ENCODE assay signal across 17 cellular contexts in the genomic region with DNA sequence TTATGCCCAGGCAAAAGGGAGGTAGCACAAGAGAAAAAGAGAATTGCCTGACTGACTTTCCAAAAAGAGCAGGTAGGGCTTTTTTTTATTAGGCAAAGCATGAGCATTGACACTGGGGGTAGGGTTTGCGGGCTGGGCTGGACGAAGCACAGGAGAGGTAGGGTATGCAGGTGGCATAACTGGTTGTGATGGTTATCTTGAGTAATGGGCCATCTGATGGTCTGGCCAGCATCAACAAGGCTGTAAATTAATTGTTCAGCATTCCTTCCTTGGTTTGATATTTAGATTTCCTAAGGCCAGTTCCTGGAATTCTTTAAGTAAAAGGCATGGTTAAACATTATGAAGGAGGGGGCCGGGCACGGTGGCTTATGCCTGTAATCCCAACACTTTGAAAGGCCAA.
"Had no signal": no experiment of that assay in that cellular context is flagged by ENCODE, and none has a peak within 500 bp of the region (broad histone marks: within the 10 kb centered on the region; RNA-seq: fewer than 3 reads in every experiment).

No MANE protein-coding gene starts in this region.

- H3K36me3 ChIP-seq: thoracic aorta had no signal

- H3K9me3 ChIP-seq: thoracic aorta had no signal

- DNase-seq: activated CD4-positive, alpha-beta T cell treated with anti-CD3 and anti-CD28 coated beads, Interleukin-2, amount 50 U/mL, for 4 hours; activated CD4-positive, CD25-positive, alpha-beta regulatory T cell treated with anti-CD3 and anti-CD28 coated beads, Interleukin-2, amount 50 U/mL, for 72 hours; activated naive CD4-positive, alpha-beta T cell treated with Interleukin-2 at 50 U/mL for 16 hours; activated naive CD8-positive, alpha-beta T cell treated with anti-CD3 and anti-CD28 coated beads, Interleukin-2, amount 50 U/mL, for 24 hours; aorta; hippocampal formation; kidney glomerular epithelial cell; mesendoderm; nephron progenitor cell; occipital lobe; stimulated activated CD4-positive, alpha-beta T cell treated with anti-CD3 and anti-CD28 coated beads, Interleukin-1b, Interleukin-23, amount 100 ng/mL, for 48 hours; stimulated activated naive CD8-positive, alpha-beta T cell treated with anti-CD3 and anti-CD28 coated beads, Interleukin-15, amount 100 ng/mL, for 72 hours; T-cell; T-helper 9 cell had no signal

- H3K4me3 ChIP-seq: thoracic aorta had no signal

- ATAC-seq: activated naive CD8-positive, alpha-beta T cell treated with anti-CD3 and anti-CD28 coated beads, Interleukin-2, amount 50 U/mL, for 24 hours; activated T-helper 17 cell treated with anti-CD3 and anti-CD28 coated beads, Interleukin-2, amount 50 U/mL, for 72 hours; esophagus mucosa; stimulated activated naive CD8-positive, alpha-beta T cell treated with anti-CD3 and anti-CD28 coated beads, Interleukin-15, amount 100 ng/mL, for 72 hours; T-cell had no signal
